ENCODE assay signal across 9 cellular contexts in the genomic region with DNA sequence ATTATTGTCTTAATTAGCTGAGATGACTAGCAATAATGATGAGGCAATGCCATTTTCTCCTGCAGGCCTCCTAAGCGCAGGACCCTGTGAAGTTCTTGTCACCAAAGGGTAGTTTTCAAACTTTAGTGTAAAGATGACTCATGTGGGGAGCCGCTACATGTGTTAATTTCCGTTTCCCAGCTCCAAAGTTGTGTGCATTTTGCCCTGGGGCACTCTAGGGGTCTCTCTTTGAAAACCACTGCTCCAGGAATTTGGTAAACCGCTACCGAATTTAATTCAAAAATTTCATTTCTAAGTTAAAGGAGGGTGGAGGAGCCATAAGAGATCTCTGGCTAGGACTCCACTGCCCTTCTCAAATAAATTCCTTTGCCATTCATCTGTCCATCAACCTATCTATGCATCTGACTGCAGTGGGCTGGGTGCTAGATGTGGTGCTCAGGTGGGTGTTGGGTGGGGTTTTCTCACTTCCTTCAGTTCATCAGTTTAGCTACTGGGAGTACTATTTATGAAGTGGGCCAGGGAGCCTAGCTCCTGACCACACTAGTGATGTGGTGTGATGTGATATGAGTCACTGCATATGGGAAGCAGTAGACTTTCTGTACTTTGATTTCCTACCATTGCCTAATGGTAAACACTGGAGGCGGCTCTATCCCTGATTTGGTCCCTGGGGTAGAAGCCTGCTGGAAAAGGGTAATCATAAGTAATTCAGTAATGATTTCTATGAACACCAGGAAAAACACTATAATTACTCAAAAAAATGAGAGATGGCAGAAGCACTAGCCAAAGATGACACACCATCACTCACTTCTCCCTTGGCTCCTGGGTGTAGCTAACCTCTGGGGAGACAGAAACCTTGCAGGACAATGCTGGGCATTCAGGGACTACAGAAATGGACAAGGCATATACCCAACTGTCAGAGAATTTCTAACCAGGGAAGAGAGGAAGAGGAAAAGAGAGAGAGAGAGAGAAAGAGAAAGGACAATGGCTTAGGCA. TPM values are rescaled to one million over a fixed set of nuclear protein-coding genes. Genes with fewer than 3 reads are reported as not detected.
DNase-seq lines count a peak whose midpoint lies in the region; ATAC-seq and TF ChIP-seq lines count a peak whose summit lies in the region.
"Had no signal": no experiment of that assay in that cellular context is flagged by ENCODE, and none has a peak within 500 bp of the region (broad histone marks: within the 10 kb centered on the region; RNA-seq: fewer than 3 reads in every experiment).

No MANE protein-coding gene starts in this region.

- TF ChIP-seq CTCF in Peyer's patch (IDR thresholded peaks at IDR 0.05) = no peak

- in situ Hi-C loops in G401 (cut with HindIII; ENCODE audit: low sequenced_read_pairs) = no loop called here

- DNase-seq in kidney tubule cell (ENCODE audit: low spot score) = peak; percentile 82
- DNase-seq in RPMI8226 = no peak
- DNase-seq in Peyer's patch = no peak
- DNase-seq in G401 (ENCODE audit: low spot score) = no peak
- DNase-seq in T-helper 9 cell = no peak

- H3K27ac ChIP-seq in Peyer's patch = peak overlapping the region in 1 of 4 donors; percentile 14
- H3K27ac ChIP-seq: parathyroid adenoma had no signal

- no peaks in the 10 kb centered on the region for H3K27me3 ChIP-seq in Peyer's patch

- H3K4me1 ChIP-seq in Peyer's patch = peaks cover 0 to 23% (median 6%) of the 10 kb centered on the region in 4 donors

- H3K9me3 Mint-ChIP-seq in T-helper 1 cell treated with Interleukin-12 subunit alpha and Interleukin-12 subunit beta and Interleukin-4 antibody, amounts not matched to agents 30 μg/mL and 1 μg/mL, for 36 hours = no peaks in the 10 kb centered on the region

- peaks cover 37% of the 10 kb centered on the region for H3K27me3 Mint-ChIP-seq in T-helper 1 cell treated with Interleukin-12 subunit alpha and Interleukin-12 subunit beta and Interleukin-4 antibody, amounts not matched to agents 30 μg/mL and 1 μg/mL, for 36 hours (ENCODE audit: low read depth)

- H3K9me3 ChIP-seq in Peyer's patch = no peaks in the 10 kb centered on the region

- no peak for TF ChIP-seq POLR2A in Peyer's patch (IDR thresholded peaks at IDR 0.05)

- peak overlapping the region; percentile 35 for H3K4me3 Mint-ChIP-seq in T-helper 1 cell treated with Interleukin-12 subunit alpha and Interleukin-12 subunit beta and Interleukin-4 antibody, amounts not matched to agents 30 μg/mL and 1 μg/mL, for 36 hours

- no peaks in the 10 kb centered on the region for H3K36me3 ChIP-seq in Peyer's patch

- ATAC-seq in GM18867 (IDR thresholded peaks at IDR 0.05; ENCODE audit: unreplicated experiment) (peak; percentile 36), HG02885 (IDR thresholded peaks at IDR 0.05; ENCODE audit: poor library complexity, unreplicated experiment) (peak; percentile 46)

- H3K4me1 Mint-ChIP-seq in T-helper 1 cell treated with Interleukin-12 subunit alpha and Interleukin-12 subunit beta and Interleukin-4 antibody, amounts not matched to agents 30 μg/mL and 1 μg/mL, for 36 hours (ENCODE audit: low read depth) = peaks cover 31% of the 10 kb centered on the region

- no peak overlapping the region for H3K27ac Mint-ChIP-seq in T-helper 1 cell treated with Interleukin-12 subunit alpha and Interleukin-12 subunit beta and Interleukin-4 antibody, amounts not matched to agents 30 μg/mL and 1 μg/mL, for 36 hours

- H3K36me3 Mint-ChIP-seq in T-helper 1 cell treated with Interleukin-12 subunit alpha and Interleukin-12 subunit beta and Interleukin-4 antibody, amounts not matched to agents 30 μg/mL and 1 μg/mL, for 36 hours (ENCODE audit: low read depth) = peaks cover 3% of the 10 kb centered on the region

- H3K4me3 ChIP-seq in Peyer's patch = no peak overlapping the region

RNA-seq across cellular contexts. Expression of a gene that starts 4.0 kb away (rescaled TPM):
- 10 to 100 TPM; 13.3 to 19.4 (median 16.0) TPM for total RNA-seq in Peyer's patch
- 0.18 and 0.68 TPM in 2 replicates for total RNA-seq in G401 (2014; rRNA removed; shearing (Covaris generic))
